In the genomic region with DNA sequence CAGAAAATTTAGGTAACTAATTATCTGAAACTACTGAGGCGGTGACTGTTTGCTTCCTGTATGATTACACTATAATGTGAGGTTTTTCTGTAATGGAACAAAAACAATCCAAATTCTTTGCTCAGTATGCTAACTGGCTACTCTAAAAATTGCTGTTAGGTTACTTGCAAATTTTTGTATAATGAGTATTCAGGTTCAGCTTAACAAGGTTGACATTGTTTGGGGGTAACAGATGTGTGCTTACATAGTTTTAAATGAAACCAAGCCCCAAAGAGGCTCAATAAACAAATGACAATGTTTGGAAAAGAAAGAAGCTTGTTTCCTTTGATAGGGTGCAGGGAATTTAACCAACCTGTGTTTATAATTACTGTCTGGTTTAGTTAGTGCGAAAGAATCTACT, we compare ENCODE assay signal across 20 cellular contexts.
DNase-seq lines count a peak whose midpoint lies in the region; ATAC-seq and TF ChIP-seq lines count a peak whose summit lies in the region.
"Had no signal": no experiment of that assay in that cellular context is flagged by ENCODE, and none has a peak within 500 bp of the region (broad histone marks: within the 10 kb centered on the region; RNA-seq: fewer than 3 reads in every experiment).

No MANE protein-coding gene starts in this region.

- TF ChIP-seq EP300 in Ishikawa (IDR thresholded peaks at IDR 0.05; ENCODE audit: borderline replicate concordance): peak; percentile 60; the same call in 1 of the 2 replicates

- H3K27ac ChIP-seq in coronary artery: no peak overlapping the region
- H3K27ac ChIP-seq: KMS-11, thoracic aorta had no signal

- no peak for ATAC-seq in GM18861 (IDR thresholded peaks at IDR 0.05; ENCODE audit: unreplicated experiment)
- ATAC-seq: gastroesophageal sphincter; GM23338; naive thymus-derived CD4-positive, alpha-beta T cell; Right ventricle myocardium inferior; T-helper 17 cell; WTC11 had no signal

- no peak for TF ChIP-seq RAD21 in Ishikawa (IDR thresholded peaks at IDR 0.05; ENCODE audit: low read depth)

- H3K4me3 ChIP-seq in AG10803 (ENCODE audit: low read length): no peak overlapping the region
- no peak overlapping the region for H3K4me3 ChIP-seq in coronary artery
- H3K4me3 ChIP-seq: gastroesophageal sphincter, GM23338, lung, thoracic aorta had no signal

- no peak for TF ChIP-seq CTCF in AG10803 (conservative IDR thresholded peaks at IDR 0.05; ENCODE audit: low read length)
- no peak for TF ChIP-seq CTCF in coronary artery (IDR thresholded peaks at IDR 0.05)

- DNase-seq in AG10803 (ENCODE audit: low read depth) (peak; percentile 68), astrocyte of the hippocampus (ENCODE audit: low read depth, low spot score) (peak; percentile 66), kidney tubule cell (ENCODE audit: low spot score) (peak; percentile 77), cerebellar nuclear complex (lab: John Stamatoyannopoulos, UW) (no peak), coronary artery (ENCODE audit: low spot score) (no peak), GF-D8 (lab: John Stamatoyannopoulos, UW) (no peak)
- DNase-seq: naive thymus-derived CD4-positive, alpha-beta T cell; NCI-H1436; posterior cingulate gyrus; small intestine; T-helper 17 cell had no signal

TF ChIP-seq in Ishikawa, 13 proteins besides CTCF, POLR2A, EP300 and RAD21:
- TF ChIP-seq ZBTB7A (IDR thresholded peaks at IDR 0.05; ENCODE audit: low read depth) (no peak), TEAD4 (IDR thresholded peaks at IDR 0.05) (peak; percentile 79), EGR1 (IDR thresholded peaks at IDR 0.05) (no peak), TCF12 (IDR thresholded peaks at IDR 0.05; ENCODE audit: low read depth) (peak; percentile 30; the same call in 1 of the 2 replicates), CREB1 (IDR thresholded peaks at IDR 0.05; ENCODE audit: low read depth) (no peak; the same call in 1 of the 2 replicates), TAF1 (IDR thresholded peaks at IDR 0.05; ENCODE audit: low read depth) (no peak)
- TF ChIP-seq, protein P1, sequence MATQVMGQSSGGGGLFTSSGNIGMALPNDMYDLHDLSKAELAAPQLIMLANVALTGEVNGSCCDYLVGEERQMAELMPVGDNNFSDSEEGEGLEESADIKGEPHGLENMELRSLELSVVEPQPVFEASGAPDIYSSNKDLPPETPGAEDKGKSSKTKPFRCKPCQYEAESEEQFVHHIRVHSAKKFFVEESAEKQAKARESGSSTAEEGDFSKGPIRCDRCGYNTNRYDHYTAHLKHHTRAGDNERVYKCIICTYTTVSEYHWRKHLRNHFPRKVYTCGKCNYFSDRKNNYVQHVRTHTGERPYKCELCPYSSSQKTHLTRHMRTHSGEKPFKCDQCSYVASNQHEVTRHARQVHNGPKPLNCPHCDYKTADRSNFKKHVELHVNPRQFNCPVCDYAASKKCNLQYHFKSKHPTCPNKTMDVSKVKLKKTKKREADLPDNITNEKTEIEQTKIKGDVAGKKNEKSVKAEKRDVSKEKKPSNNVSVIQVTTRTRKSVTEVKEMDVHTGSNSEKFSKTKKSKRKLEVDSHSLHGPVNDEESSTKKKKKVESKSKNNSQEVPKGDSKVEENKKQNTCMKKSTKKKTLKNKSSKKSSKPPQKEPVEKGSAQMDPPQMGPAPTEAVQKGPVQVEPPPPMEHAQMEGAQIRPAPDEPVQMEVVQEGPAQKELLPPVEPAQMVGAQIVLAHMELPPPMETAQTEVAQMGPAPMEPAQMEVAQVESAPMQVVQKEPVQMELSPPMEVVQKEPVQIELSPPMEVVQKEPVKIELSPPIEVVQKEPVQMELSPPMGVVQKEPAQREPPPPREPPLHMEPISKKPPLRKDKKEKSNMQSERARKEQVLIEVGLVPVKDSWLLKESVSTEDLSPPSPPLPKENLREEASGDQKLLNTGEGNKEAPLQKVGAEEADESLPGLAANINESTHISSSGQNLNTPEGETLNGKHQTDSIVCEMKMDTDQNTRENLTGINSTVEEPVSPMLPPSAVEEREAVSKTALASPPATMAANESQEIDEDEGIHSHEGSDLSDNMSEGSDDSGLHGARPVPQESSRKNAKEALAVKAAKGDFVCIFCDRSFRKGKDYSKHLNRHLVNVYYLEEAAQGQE (IDR thresholded peaks at IDR 0.05; ENCODE audit: low read depth): no peak
- TF ChIP-seq, protein P2, sequence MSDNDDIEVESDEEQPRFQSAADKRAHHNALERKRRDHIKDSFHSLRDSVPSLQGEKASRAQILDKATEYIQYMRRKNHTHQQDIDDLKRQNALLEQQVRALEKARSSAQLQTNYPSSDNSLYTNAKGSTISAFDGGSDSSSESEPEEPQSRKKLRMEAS (IDR thresholded peaks at IDR 0.05): no peak

Comparison
In these comparisons a context has a peak if more than half of its experiments do, and no peak if none do; other contexts are left out.
1. DNase-seq: peak in AG10803 (single experiment), astrocyte of the hippocampus (single experiment) and kidney tubule cell (single experiment); none in cerebellar nuclear complex (0 of 2), coronary artery (single experiment) and GF-D8 (single experiment).